Comparison of ENCODE assay signal across 1 cellular context in the genomic region with DNA sequence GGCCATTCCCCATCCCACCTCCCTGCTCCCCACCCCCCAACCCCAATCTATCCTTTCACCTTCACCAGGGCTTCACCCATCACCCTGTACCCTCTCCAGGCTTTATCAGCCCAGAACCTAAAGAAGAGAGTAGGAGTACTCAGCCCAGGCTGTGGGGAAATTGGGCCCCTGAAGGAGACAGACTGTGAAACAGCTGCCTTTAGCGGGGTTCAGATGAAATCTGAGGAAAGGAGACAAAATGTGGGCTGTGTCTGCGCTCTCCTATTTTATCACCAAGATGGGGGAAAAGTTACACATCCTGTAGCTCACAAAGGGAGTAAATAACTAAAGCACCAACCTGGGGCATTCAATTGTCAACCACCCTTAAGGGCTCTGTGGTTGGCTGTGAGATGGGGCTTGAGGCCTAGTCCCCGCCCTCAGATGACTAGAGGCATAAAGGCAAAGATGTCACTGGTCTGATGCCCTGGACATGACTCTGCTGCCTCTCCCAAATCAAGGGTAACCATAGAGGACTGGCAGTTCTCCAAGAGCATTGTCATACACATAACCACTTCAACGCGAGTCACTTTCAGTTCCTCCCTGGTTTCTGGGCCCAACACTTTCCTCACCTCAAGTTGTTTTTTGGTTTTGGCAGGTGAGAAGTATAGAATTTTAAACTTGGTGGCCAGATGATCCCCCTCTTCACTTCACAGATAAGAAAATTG.
TF ChIP-seq lines count a peak whose summit lies in the region.

No MANE protein-coding gene starts in this region.

TF ChIP-seq in SK-N-SH treated with all-trans-retinoic acid at 6 μM for 48 hours, 23 proteins besides CTCF, POLR2A, EP300 and RAD21 (continued from another document):
- TF ChIP-seq, protein P1, sequence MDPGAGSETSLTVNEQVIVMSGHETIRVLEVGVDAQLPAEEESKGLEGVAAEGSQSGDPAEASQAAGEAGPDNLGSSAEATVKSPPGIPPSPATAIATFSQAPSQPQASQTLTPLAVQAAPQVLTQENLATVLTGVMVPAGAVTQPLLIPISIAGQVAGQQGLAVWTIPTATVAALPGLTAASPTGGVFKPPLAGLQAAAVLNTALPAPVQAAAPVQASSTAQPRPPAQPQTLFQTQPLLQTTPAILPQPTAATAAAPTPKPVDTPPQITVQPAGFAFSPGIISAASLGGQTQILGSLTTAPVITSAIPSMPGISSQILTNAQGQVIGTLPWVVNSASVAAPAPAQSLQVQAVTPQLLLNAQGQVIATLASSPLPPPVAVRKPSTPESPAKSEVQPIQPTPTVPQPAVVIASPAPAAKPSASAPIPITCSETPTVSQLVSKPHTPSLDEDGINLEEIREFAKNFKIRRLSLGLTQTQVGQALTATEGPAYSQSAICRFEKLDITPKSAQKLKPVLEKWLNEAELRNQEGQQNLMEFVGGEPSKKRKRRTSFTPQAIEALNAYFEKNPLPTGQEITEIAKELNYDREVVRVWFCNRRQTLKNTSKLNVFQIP (CRISPR knock-in tag; IDR thresholded peaks at IDR 0.05; ENCODE audit: borderline replicate concordance, low read depth): no peak
- TF ChIP-seq ARNTL (CRISPR knock-in tag; IDR thresholded peaks at IDR 0.05; ENCODE audit: borderline replicate concordance, low read depth) (no peak), RARB (CRISPR knock-in tag; IDR thresholded peaks at IDR 0.05) (no peak), ISL1 (CRISPR knock-in tag; IDR thresholded peaks at IDR 0.05) (no peak), PPARA (CRISPR knock-in tag; IDR thresholded peaks at IDR 0.05; ENCODE audit: borderline replicate concordance) (no peak), ZNF8 (CRISPR knock-in tag; IDR thresholded peaks at IDR 0.05) (no peak)
